Comparison of ENCODE assay signal across 12 cellular contexts in genomic region chr2:9165625-9166024, GRCh38. TPM values are rescaled to one million over a fixed set of nuclear protein-coding genes. Genes with fewer than 3 reads are reported as not detected.
A peak's percentile ranks its signal among the peaks of the same experiment; 100 is the strongest.
DNase-seq lines count a peak whose midpoint lies in the region; ATAC-seq and TF ChIP-seq lines count a peak whose summit lies in the region.
"Had no signal": no experiment of that assay in that cellular context is flagged by ENCODE, and none has a peak within 500 bp of the region (broad histone marks: within the 10 kb centered on the region; RNA-seq: fewer than 3 reads in every experiment).

No MANE protein-coding gene starts in this region.

- no TSS peak for BruUV-seq in Panc1 (replicated peaks; lab: Mats Ljungman, UMichigan)

- H3K9me3 ChIP-seq in Panc1 (ENCODE audit: control insufficient read depth, insufficient read depth, low read depth, low read length) (no peaks in the 10 kb centered on the region), mesenchymal stem cell (ENCODE audit: control insufficient read depth, low read length) (no peaks in the 10 kb centered on the region)
- H3K9me3 ChIP-seq in CD4-positive, alpha-beta memory T cell (ENCODE audit: control insufficient read depth in 1 of 2, low read length in 2 of 2): no peaks in the 10 kb centered on the region

- peaks cover 12% of the 10 kb centered on the region; the same call in 1 of the 2 replicates for H3K4me1 ChIP-seq in Panc1 (ENCODE audit: control insufficient read depth, insufficient read depth, low read length)
- peaks cover 7% of the 10 kb centered on the region for H3K4me1 ChIP-seq in mesenchymal stem cell (ENCODE audit: control insufficient read depth, insufficient read depth, low read depth, low read length)
- no peaks in the 10 kb centered on the region for H3K4me1 ChIP-seq in CD4-positive, alpha-beta memory T cell (ENCODE audit: insufficient read depth, low read length)

- no peak overlapping the region for H2BK120ac ChIP-seq in mesenchymal stem cell (ENCODE audit: low read depth, low read length)

- peak overlapping the region; percentile 18 for H2AFZ ChIP-seq in mesenchymal stem cell (ENCODE audit: low read depth, low read length)

- no peak overlapping the region for H3K4me3 Mint-ChIP-seq in CD4-positive, alpha-beta memory T cell
- H3K4me3 Mint-ChIP-seq: activated B cell treated with CpG ODN at 0.5 μM for 24 hours; stimulated activated memory B cell treated with anti-CD40 and anti-IgM and Interleukin-4, amounts not matched to agents 10 μg/mL and 1 μg/mL and 100 μg/mL, for 72 hours had no signal

- H2AK5ac ChIP-seq in mesenchymal stem cell (ENCODE audit: low read length, severe bottlenecking): no peak overlapping the region

- H3K4me3 ChIP-seq in AG10803 (ENCODE audit: low read length) (no peak overlapping the region), Panc1 (ENCODE audit: low read depth in 2 of 2, low read length in 2 of 2) (no peak overlapping the region), mesenchymal stem cell (ENCODE audit: insufficient read depth in 1 of 2, low read depth in 1 of 2, low read length in 2 of 2) (no peak overlapping the region)
- no peak overlapping the region for H3K4me3 ChIP-seq in CD4-positive, alpha-beta memory T cell (ENCODE audit: low read length in 2 of 2)

- CTCF ChIA-PET in Panc1 (lab: Charles Lee): no interaction called here
- CTCF ChIA-PET in CD4-positive, alpha-beta memory T cell (lab: Charles Lee; ENCODE audit: partially characterized antibody): no interaction called here

- in situ Hi-C loops in Panc1 (cut with HindIII; ENCODE audit: low pct_unique_long_range_greater_than_20kb, low sequenced_read_pairs): no loop called here

- intact Hi-C loops in Panc1 (cut with micrococcal nuclease; ENCODE audit: unreplicated experiment): no loop called here
- intact Hi-C loops in CD4-positive, alpha-beta memory T cell (cut with micrococcal nuclease): no loop called here

- H3K36me3 ChIP-seq in Panc1 (ENCODE audit: control insufficient read depth, insufficient read depth, low read length) (no peaks in the 10 kb centered on the region), mesenchymal stem cell (ENCODE audit: control insufficient read depth in 1 of 2, insufficient read depth in 2 of 2, low read depth in 1 of 2, low read length in 2 of 2) (no peaks in the 10 kb centered on the region)
- no peaks in the 10 kb centered on the region for H3K36me3 ChIP-seq in CD4-positive, alpha-beta memory T cell (ENCODE audit: insufficient read depth, low read length)

- H3K36me3 Mint-ChIP-seq in CD4-positive, alpha-beta memory T cell: no peaks in the 10 kb centered on the region
- H3K36me3 Mint-ChIP-seq: stimulated activated memory B cell treated with anti-CD40 and anti-IgM and Interleukin-4, amounts not matched to agents 10 μg/mL and 1 μg/mL and 100 μg/mL, for 72 hours had no signal

- H3K4ac ChIP-seq in mesenchymal stem cell (ENCODE audit: low read depth in 1 of 2, low read length in 2 of 2): no peak overlapping the region

- no peak overlapping the region for H2BK15ac ChIP-seq in mesenchymal stem cell (ENCODE audit: low read depth, poor library complexity, severe bottlenecking)

- H4K8ac ChIP-seq in mesenchymal stem cell (ENCODE audit: low read length): no peak overlapping the region

- H3K27me3 Mint-ChIP-seq in CD4-positive, alpha-beta memory T cell: peaks cover 2 to 24% of the 10 kb centered on the region in 2 donors

- H3K4me2 ChIP-seq in mesenchymal stem cell (ENCODE audit: low read length, poor library complexity, severe bottlenecking): no peak overlapping the region

- H2BK5ac ChIP-seq in mesenchymal stem cell (ENCODE audit: low read depth, low read length, poor library complexity, severe bottlenecking): no peak overlapping the region

- ATAC-seq in Panc1 (peak; percentile 64), left lobe of liver (no peak)
- ATAC-seq: stimulated activated memory B cell treated with anti-CD40 and anti-IgM and Interleukin-4, amounts not matched to agents 10 μg/mL and 1 μg/mL and 100 μg/mL, for 72 hours had no signal

- TF ChIP-seq CTCF in AG10803 (conservative IDR thresholded peaks at IDR 0.05; ENCODE audit: low read length): no peak
- no peak for TF ChIP-seq CTCF in Panc1 (IDR thresholded peaks at IDR 0.05)

- H4K91ac ChIP-seq in mesenchymal stem cell (ENCODE audit: low read length): no peak overlapping the region

- H3K14ac ChIP-seq in mesenchymal stem cell (ENCODE audit: low read length in 2 of 2): no peak overlapping the region

- H3K79me1 ChIP-seq in mesenchymal stem cell (replicated peaks; ENCODE audit: low read length, poor library complexity, severe bottlenecking): no peaks in the 10 kb centered on the region

- POLR2A ChIA-PET in Panc1 (lab: Charles Lee): interaction anchor here (0.6 kb wide), 1 partner anchor 87 kb away, joined by 6 read pairs; no protein-coding TSS in a partner anchor
- POLR2A ChIA-PET in CD4-positive, alpha-beta memory T cell (lab: Charles Lee; ENCODE audit: partially characterized antibody): no interaction called here

- H3K27ac Mint-ChIP-seq in CD4-positive, alpha-beta memory T cell: no peak overlapping the region
- H3K27ac Mint-ChIP-seq: activated B cell treated with CpG ODN at 0.5 μM for 24 hours; stimulated activated memory B cell treated with anti-CD40 and anti-IgM and Interleukin-4, amounts not matched to agents 10 μg/mL and 1 μg/mL and 100 μg/mL, for 72 hours had no signal

- no peak overlapping the region for H3K23ac ChIP-seq in mesenchymal stem cell (ENCODE audit: low read length in 2 of 2)

- DNase-seq in AG10803 (ENCODE audit: low read depth) (peak; percentile 40), Panc1 (ENCODE audit: low read depth, low spot score) (no peak), epithelial cell of prostate (ENCODE audit: low read depth, low spot score) (no peak), mesenchymal stem cell (peak; percentile 50), left lobe of liver (ENCODE audit: low spot score) (no peak), activated gamma-delta T cell treated with Interleukin-2 at 50 U/mL for 16 hours (no peak), NCI-H510A (lab: John Stamatoyannopoulos, UW) (no peak)
- no peak for DNase-seq in CD4-positive, alpha-beta memory T cell
- DNase-seq: activated B cell treated with CpG ODN at 0.5 μM for 24 hours, cortex of kidney, GF-D8 had no signal

- H3K4me1 Mint-ChIP-seq in CD4-positive, alpha-beta memory T cell: no peaks in the 10 kb centered on the region
- H3K4me1 Mint-ChIP-seq: activated B cell treated with CpG ODN at 0.5 μM for 24 hours; stimulated activated memory B cell treated with anti-CD40 and anti-IgM and Interleukin-4, amounts not matched to agents 10 μg/mL and 1 μg/mL and 100 μg/mL, for 72 hours had no signal

- no peak overlapping the region for H2BK12ac ChIP-seq in mesenchymal stem cell (ENCODE audit: low read length in 2 of 2)

- WGBS in mesenchymal stem cell: 87% methylated on average over 5 of the region's 5 CpGs

- no peak overlapping the region for H3K18ac ChIP-seq in mesenchymal stem cell (ENCODE audit: low read depth in 1 of 2, low read length in 2 of 2)

- no peak overlapping the region for H3K9ac ChIP-seq in mesenchymal stem cell (ENCODE audit: low read length)

- peak overlapping the region; percentile 14 for H3K27ac ChIP-seq in Panc1 (ENCODE audit: low read length)
- H3K27ac ChIP-seq in epithelial cell of prostate: peak overlapping the region; percentile 68
- H3K27ac ChIP-seq in mesenchymal stem cell (ENCODE audit: low read length, poor library complexity, severe bottlenecking): no peak overlapping the region
- no peak overlapping the region for H3K27ac ChIP-seq in CD4-positive, alpha-beta memory T cell (ENCODE audit: low read depth, low read length)

- H3K27me3 ChIP-seq in Panc1 (ENCODE audit: control insufficient read depth, insufficient read depth, low read length) (no peaks in the 10 kb centered on the region), mesenchymal stem cell (ENCODE audit: control insufficient read depth in 1 of 2, insufficient read depth in 1 of 2, low read length in 2 of 2) (no peaks in the 10 kb centered on the region)
- H3K27me3 ChIP-seq in CD4-positive, alpha-beta memory T cell (ENCODE audit: insufficient read depth, low read length): no peaks in the 10 kb centered on the region

- no peaks in the 10 kb centered on the region for H3K9me3 Mint-ChIP-seq in CD4-positive, alpha-beta memory T cell
- H3K9me3 Mint-ChIP-seq: activated B cell treated with CpG ODN at 0.5 μM for 24 hours; stimulated activated memory B cell treated with anti-CD40 and anti-IgM and Interleukin-4, amounts not matched to agents 10 μg/mL and 1 μg/mL and 100 μg/mL, for 72 hours had no signal

RNA-seq across cellular contexts. Expression of gene ASAP2, which starts 41.0 kb away (rescaled TPM):
- total RNA-seq in Panc1 (2021; ENCODE audit: unreplicated experiment) (107 TPM), left lobe of liver (4.0 TPM)
- polyA plus RNA-seq in Panc1 (2012; ENCODE audit: insufficient read length): 57.3 TPM
- polyA plus RNA-seq in mesenchymal stem cell (2013, experiment 1 of 2): 27.5 TPM
- polyA plus RNA-seq in mesenchymal stem cell (2013, experiment 2 of 2): 23.9 TPM
- total RNA-seq in CD4-positive, alpha-beta memory T cell: not detected
- not detected for polyA plus RNA-seq in CD4-positive, alpha-beta memory T cell
- total RNA-seq: activated B cell treated with CpG ODN at 0.5 μM for 24 hours had no signal

Comparison
In these comparisons a context has a peak if more than half of its experiments do, and no peak if none do; other contexts are left out.
1. DNase-seq: peak in AG10803 (single experiment) and mesenchymal stem cell (single experiment); none in Panc1 (single experiment), epithelial cell of prostate (single experiment), CD4-positive, alpha-beta memory T cell (0 of 5), left lobe of liver (single experiment), activated gamma-delta T cell treated with Interleukin-2 at 50 U/mL for 16 hours (single experiment) and NCI-H510A (single experiment).
2. H3K27ac ChIP-seq: peak in Panc1 (single experiment) and epithelial cell of prostate (single experiment); none in mesenchymal stem cell (single experiment) and CD4-positive, alpha-beta memory T cell (single experiment).
3. RNA of gene ASAP2, which starts 41.0 kb away (total RNA-seq): 107 TPM in Panc1 (single experiment); 4.0 TPM in left lobe of liver (single experiment) and not detected in CD4-positive, alpha-beta memory T cell; every median in the first group is over 10 times any median in the second.